1 cellular context compared by ENCODE assay signal in the genomic region with DNA sequence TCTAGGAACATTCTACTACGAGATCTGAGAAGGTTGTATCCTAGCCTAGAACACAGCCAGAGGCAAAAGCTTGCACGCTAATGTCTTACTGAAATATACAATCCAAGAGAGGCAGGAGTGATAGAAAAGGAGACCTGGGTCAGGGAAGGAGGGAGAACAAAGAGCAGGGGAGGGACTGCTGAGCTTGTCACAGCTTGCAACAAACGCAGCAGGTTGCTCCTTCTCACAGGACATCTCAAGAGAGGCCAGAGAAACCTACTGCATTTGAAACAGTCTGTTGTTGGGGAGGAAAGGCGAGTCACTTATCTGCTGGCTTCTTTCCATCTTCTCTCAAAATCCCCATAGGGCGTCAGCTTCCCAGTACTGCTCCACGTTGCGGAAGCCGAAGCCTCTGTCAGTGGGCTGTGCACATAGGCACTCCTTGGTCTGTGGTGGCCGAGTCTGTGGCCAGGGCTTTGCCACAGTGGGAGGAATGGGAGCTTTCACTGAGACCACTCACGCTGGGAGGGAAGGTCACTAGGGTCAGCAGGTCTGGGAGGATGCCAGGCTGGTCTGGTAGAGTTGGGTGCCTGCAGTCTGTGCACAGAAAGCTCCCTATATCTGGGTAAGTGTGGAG.
TF ChIP-seq lines count a peak whose summit lies in the region.

No MANE protein-coding gene starts in this region.

TF ChIP-seq in HepG2, 621 proteins besides CTCF, POLR2A, EP300 and RAD21:
- TF ChIP-seq, protein P1, sequence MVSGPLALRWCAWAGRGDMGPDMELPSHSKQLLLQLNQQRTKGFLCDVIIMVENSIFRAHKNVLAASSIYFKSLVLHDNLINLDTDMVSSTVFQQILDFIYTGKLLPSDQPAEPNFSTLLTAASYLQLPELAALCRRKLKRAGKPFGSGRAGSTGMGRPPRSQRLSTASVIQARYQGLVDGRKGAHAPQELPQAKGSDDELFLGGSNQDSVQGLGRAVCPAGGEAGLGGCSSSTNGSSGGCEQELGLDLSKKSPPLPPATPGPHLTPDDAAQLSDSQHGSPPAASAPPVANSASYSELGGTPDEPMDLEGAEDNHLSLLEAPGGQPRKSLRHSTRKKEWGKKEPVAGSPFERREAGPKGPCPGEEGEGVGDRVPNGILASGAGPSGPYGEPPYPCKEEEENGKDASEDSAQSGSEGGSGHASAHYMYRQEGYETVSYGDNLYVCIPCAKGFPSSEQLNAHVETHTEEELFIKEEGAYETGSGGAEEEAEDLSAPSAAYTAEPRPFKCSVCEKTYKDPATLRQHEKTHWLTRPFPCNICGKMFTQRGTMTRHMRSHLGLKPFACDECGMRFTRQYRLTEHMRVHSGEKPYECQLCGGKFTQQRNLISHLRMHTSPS (CRISPR knock-in tag; IDR thresholded peaks at IDR 0.05; ENCODE audit: low read depth), result no peak
- TF ChIP-seq, protein P2, sequence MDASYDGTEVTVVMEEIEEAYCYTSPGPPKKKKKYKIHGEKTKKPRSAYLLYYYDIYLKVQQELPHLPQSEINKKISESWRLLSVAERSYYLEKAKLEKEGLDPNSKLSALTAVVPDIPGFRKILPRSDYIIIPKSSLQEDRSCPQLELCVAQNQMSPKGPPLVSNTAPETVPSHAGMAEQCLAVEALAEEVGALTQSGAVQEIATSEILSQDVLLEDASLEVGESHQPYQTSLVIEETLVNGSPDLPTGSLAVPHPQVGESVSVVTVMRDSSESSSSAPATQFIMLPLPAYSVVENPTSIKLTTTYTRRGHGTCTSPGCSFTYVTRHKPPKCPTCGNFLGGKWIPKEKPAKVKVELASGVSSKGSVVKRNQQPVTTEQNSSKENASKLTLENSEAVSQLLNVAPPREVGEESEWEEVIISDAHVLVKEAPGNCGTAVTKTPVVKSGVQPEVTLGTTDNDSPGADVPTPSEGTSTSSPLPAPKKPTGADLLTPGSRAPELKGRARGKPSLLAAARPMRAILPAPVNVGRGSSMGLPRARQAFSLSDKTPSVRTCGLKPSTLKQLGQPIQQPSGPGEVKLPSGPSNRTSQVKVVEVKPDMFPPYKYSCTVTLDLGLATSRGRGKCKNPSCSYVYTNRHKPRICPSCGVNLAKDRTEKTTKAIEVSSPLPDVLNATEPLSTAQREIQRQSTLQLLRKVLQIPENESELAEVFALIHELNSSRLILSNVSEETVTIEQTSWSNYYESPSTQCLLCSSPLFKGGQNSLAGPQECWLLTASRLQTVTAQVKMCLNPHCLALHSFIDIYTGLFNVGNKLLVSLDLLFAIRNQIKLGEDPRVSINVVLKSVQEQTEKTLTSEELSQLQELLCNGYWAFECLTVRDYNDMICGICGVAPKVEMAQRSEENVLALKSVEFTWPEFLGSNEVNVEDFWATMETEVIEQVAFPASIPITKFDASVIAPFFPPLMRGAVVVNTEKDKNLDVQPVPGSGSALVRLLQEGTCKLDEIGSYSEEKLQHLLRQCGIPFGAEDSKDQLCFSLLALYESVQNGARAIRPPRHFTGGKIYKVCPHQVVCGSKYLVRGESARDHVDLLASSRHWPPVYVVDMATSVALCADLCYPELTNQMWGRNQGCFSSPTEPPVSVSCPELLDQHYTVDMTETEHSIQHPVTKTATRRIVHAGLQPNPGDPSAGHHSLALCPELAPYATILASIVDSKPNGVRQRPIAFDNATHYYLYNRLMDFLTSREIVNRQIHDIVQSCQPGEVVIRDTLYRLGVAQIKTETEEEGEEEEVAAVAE (CRISPR knock-in tag; IDR thresholded peaks at IDR 0.05; ENCODE audit: borderline replicate concordance), result no peak
- TF ChIP-seq PHF21A (CRISPR knock-in tag; IDR thresholded peaks at IDR 0.05) (no peak), ZNF335 (CRISPR knock-in tag; IDR thresholded peaks at IDR 0.05) (no peak), ZMYM2 (CRISPR knock-in tag; IDR thresholded peaks at IDR 0.05) (no peak), TBX3 (IDR thresholded peaks at IDR 0.05; ENCODE audit: borderline replicate concordance) (no peak), SMARCC2 (IDR thresholded peaks at IDR 0.05) (no peak), ZNF572 (CRISPR knock-in tag; IDR thresholded peaks at IDR 0.05) (no peak), SNRNP70 (IDR thresholded peaks at IDR 0.05; ENCODE audit: low read depth, low read length) (no peak), SPEN (CRISPR knock-in tag; IDR thresholded peaks at IDR 0.05; ENCODE audit: low read depth) (no peak), NFE2L1 (CRISPR knock-in tag; IDR thresholded peaks at IDR 0.05; ENCODE audit: borderline replicate concordance) (no peak), XBP1 (CRISPR knock-in tag; IDR thresholded peaks at IDR 0.05) (no peak), NFYC (CRISPR knock-in tag; IDR thresholded peaks at IDR 0.05) (no peak), NR3C1 (CRISPR knock-in tag; IDR thresholded peaks at IDR 0.05) (no peak)
- TF ChIP-seq, protein P3, sequence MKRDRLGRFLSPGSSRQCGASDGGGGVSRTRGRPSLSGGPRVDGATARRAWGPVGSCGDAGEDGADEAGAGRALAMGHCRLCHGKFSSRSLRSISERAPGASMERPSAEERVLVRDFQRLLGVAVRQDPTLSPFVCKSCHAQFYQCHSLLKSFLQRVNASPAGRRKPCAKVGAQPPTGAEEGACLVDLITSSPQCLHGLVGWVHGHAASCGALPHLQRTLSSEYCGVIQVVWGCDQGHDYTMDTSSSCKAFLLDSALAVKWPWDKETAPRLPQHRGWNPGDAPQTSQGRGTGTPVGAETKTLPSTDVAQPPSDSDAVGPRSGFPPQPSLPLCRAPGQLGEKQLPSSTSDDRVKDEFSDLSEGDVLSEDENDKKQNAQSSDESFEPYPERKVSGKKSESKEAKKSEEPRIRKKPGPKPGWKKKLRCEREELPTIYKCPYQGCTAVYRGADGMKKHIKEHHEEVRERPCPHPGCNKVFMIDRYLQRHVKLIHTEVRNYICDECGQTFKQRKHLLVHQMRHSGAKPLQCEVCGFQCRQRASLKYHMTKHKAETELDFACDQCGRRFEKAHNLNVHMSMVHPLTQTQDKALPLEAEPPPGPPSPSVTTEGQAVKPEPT (CRISPR knock-in tag; IDR thresholded peaks at IDR 0.05; ENCODE audit: low read depth), result no peak
- TF ChIP-seq, protein P4, sequence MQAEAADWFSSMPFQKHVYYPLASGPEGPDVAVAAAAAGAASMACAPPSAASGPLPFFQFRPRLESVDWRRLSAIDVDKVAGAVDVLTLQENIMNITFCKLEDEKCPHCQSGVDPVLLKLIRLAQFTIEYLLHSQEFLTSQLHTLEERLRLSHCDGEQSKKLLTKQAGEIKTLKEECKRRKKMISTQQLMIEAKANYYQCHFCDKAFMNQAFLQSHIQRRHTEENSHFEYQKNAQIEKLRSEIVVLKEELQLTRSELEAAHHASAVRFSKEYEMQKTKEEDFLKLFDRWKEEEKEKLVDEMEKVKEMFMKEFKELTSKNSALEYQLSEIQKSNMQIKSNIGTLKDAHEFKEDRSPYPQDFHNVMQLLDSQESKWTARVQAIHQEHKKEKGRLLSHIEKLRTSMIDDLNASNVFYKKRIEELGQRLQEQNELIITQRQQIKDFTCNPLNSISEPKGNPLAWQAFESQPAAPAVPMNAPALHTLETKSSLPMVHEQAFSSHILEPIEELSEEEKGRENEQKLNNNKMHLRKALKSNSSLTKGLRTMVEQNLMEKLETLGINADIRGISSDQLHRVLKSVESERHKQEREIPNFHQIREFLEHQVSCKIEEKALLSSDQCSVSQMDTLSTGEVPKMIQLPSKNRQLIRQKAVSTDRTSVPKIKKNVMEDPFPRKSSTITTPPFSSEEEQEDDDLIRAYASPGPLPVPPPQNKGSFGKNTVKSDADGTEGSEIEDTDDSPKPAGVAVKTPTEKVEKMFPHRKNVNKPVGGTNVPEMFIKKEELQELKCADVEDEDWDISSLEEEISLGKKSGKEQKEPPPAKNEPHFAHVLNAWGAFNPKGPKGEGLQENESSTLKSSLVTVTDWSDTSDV (CRISPR knock-in tag; IDR thresholded peaks at IDR 0.05), result no peak
- TF ChIP-seq, protein P5, sequence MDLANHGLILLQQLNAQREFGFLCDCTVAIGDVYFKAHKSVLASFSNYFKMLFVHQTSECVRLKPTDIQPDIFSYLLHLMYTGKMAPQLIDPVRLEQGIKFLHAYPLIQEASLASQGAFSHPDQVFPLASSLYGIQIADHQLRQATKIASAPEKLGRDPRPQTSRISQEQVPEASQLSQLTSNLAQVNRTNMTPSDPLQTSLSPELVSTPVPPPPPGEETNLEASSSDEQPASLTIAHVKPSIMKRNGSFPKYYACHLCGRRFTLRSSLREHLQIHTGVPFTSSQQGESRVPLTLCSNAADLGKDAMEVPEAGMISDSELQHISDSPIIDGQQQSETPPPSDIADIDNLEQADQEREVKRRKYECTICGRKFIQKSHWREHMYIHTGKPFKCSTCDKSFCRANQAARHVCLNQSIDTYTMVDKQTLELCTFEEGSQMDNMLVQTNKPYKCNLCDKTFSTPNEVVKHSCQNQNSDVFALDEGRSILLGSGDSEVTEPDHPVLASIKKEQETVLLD (CRISPR knock-in tag; IDR thresholded peaks at IDR 0.05; ENCODE audit: low read depth), result no peak
- TF ChIP-seq, protein P6, sequence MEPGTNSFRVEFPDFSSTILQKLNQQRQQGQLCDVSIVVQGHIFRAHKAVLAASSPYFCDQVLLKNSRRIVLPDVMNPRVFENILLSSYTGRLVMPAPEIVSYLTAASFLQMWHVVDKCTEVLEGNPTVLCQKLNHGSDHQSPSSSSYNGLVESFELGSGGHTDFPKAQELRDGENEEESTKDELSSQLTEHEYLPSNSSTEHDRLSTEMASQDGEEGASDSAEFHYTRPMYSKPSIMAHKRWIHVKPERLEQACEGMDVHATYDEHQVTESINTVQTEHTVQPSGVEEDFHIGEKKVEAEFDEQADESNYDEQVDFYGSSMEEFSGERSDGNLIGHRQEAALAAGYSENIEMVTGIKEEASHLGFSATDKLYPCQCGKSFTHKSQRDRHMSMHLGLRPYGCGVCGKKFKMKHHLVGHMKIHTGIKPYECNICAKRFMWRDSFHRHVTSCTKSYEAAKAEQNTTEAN (CRISPR knock-in tag; conservative IDR thresholded peaks at IDR 0.05), result no peak
